21 cellular contexts compared by ENCODE assay signal in genomic region chr5:56386046-56386445, GRCh38.
"Had no signal": no experiment of that assay in that cellular context is flagged by ENCODE, and none has a peak within 500 bp of the region (broad histone marks: within the 10 kb centered on the region; RNA-seq: fewer than 3 reads in every experiment).

No MANE protein-coding gene starts in this region.

- H3K36me3 ChIP-seq: ascending aorta, brain microvascular endothelial cell, lower lobe of right lung, neural progenitor cell, sigmoid colon, thoracic aorta, upper lobe of right lung had no signal

- DNase-seq: activated CD4-positive, alpha-beta T cell treated with anti-CD3 and anti-CD28 coated beads, Interleukin-2, amount 10 ng/mL, durations not matched to agents 7 days and 5 days; activated CD4-positive, CD25-positive, alpha-beta regulatory T cell treated with anti-CD3 and anti-CD28 coated beads, Interleukin-2, amount 50 U/mL, for 72 hours; activated CD8-positive, alpha-beta memory T cell treated with anti-CD3 and anti-CD28 coated beads, Interleukin-2, amount 10 ng/mL, durations not matched to agents 7 days and 5 days; activated CD8-positive, alpha-beta T cell treated with anti-CD3 and anti-CD28 coated beads for 36 hours; activated T-cell treated with anti-CD3 and anti-CD28 coated beads for 4 hours; brain microvascular endothelial cell; caudate nucleus; effector CD4-positive, alpha-beta T cell; lower lobe of right lung; naive thymus-derived CD4-positive, alpha-beta T cell; sigmoid colon; stimulated activated CD4-positive, alpha-beta T cell treated with anti-CD3 and anti-CD28 coated beads, Interleukin-2, amount 100 ng/mL, for 48 hours; stimulated activated CD8-positive, alpha-beta memory T cell treated with anti-CD3 and anti-CD28 coated beads, Interleukin-4, amount 100 ng/mL, for 48 hours; stimulated activated naive CD4-positive, alpha-beta T cell; upper lobe of right lung had no signal

- H3K9me3 ChIP-seq: ascending aorta, lower lobe of right lung, sigmoid colon, thoracic aorta, upper lobe of right lung had no signal

- H2AFZ ChIP-seq: neural progenitor cell had no signal

- H3K4me1 ChIP-seq: ascending aorta, lower lobe of right lung, sigmoid colon, upper lobe of right lung had no signal

- H3K4me3 ChIP-seq: ascending aorta, lower lobe of right lung, neural progenitor cell, sigmoid colon, thoracic aorta, upper lobe of right lung had no signal

- H3K9ac ChIP-seq: neural progenitor cell had no signal

- H3K4me2 ChIP-seq: neural progenitor cell had no signal

- H3K27ac ChIP-seq: ascending aorta, brain microvascular endothelial cell, lower lobe of right lung, neural progenitor cell, sigmoid colon, thoracic aorta, upper lobe of right lung, VCaP had no signal

- H3K27me3 ChIP-seq: ascending aorta, brain microvascular endothelial cell, neural progenitor cell, sigmoid colon, upper lobe of right lung had no signal

- ATAC-seq: activated CD8-positive, alpha-beta memory T cell treated with anti-CD3 and anti-CD28 coated beads, Interleukin-2, amount 10 ng/mL, durations not matched to agents 7 days and 5 days; activated CD8-positive, alpha-beta T cell treated with anti-CD3 and anti-CD28 coated beads for 36 hours; activated naive CD4-positive, alpha-beta T cell treated with anti-CD3 and anti-CD28 coated beads, Interleukin-2, amount 50 U/mL, for 72 hours; left lobe of liver; lower lobe of right lung; naive thymus-derived CD4-positive, alpha-beta T cell; upper lobe of right lung had no signal
